In genomic region chr20:31711416-31712111, GRCh38 we compare ENCODE assay signal across 10 cellular contexts. TPM values are rescaled to one million over a fixed set of nuclear protein-coding genes. Genes with fewer than 3 reads are reported as not detected.
DNase-seq lines count a peak whose midpoint lies in the region; ATAC-seq, FAIRE-seq and TF ChIP-seq lines count a peak whose summit lies in the region.
"Had no signal": no experiment of that assay in that cellular context is flagged by ENCODE, and none has a peak within 500 bp of the region (broad histone marks: within the 10 kb centered on the region; RNA-seq: fewer than 3 reads in every experiment).

No MANE protein-coding gene starts in this region.

- H3K4me2 ChIP-seq in GM23248 (ENCODE audit: unreplicated experiment): peak overlapping the region; percentile 87
- H3K4me2 ChIP-seq in skeletal muscle satellite cell (ENCODE audit: low read length): peak overlapping the region; percentile 82

- H3K36me3 ChIP-seq in GM23248 (ENCODE audit: low read depth) (peaks cover 12% of the 10 kb centered on the region), Panc1 (ENCODE audit: control insufficient read depth, insufficient read depth, low read length) (peaks cover 16% of the 10 kb centered on the region; the same call in 1 of the 2 replicates), skeletal muscle satellite cell (ENCODE audit: insufficient read depth, low read length) (peaks cover 79% of the 10 kb centered on the region)

- H3K9me3 Mint-ChIP-seq in T-helper 2 cell treated with Interferon-gamma antibody and Interleukin-4, amounts not matched to agents 5 μg/mL and 100 μg/mL, for 36 hours: no peaks in the 10 kb centered on the region
- H3K9me3 Mint-ChIP-seq: naive B cell had no signal

- no peak for TF ChIP-seq CTCF in Panc1 (IDR thresholded peaks at IDR 0.05)
- no peak for TF ChIP-seq CTCF in epithelial cell of proximal tubule (conservative IDR thresholded peaks at IDR 0.05; ENCODE audit: low read depth, low read length)

- POLR2A ChIA-PET in Panc1 (lab: Charles Lee): interaction anchor here (0.6 kb wide), 1 partner anchor 15 kb away, joined by 8 read pairs; no protein-coding TSS in a partner anchor

- peaks cover 65% of the 10 kb centered on the region for H3K36me3 Mint-ChIP-seq in T-helper 2 cell treated with Interferon-gamma antibody and Interleukin-4, amounts not matched to agents 5 μg/mL and 100 μg/mL, for 36 hours (ENCODE audit: low read depth)

- CTCF ChIA-PET in Panc1 (lab: Charles Lee): interaction anchor here (0.6 to 1.5 kb wide), 3 partner anchors 9 to 138 kb away, joined by 3 to 8 read pairs (median 5); no protein-coding TSS in a partner anchor

- peaks cover 62% of the 10 kb centered on the region for H3K4me1 Mint-ChIP-seq in T-helper 2 cell treated with Interferon-gamma antibody and Interleukin-4, amounts not matched to agents 5 μg/mL and 100 μg/mL, for 36 hours (ENCODE audit: low read depth)

- H3K4me1 ChIP-seq in GM23248 (ENCODE audit: insufficient read depth) (peaks cover 46% of the 10 kb centered on the region), Panc1 (ENCODE audit: control insufficient read depth, insufficient read depth, low read length) (peaks cover 61% of the 10 kb centered on the region), skeletal muscle satellite cell (ENCODE audit: control insufficient read depth, insufficient read depth, low read length) (peaks cover 72% of the 10 kb centered on the region)

- ATAC-seq in Panc1: no peak
- ATAC-seq in GM18867 (IDR thresholded peaks at IDR 0.05; ENCODE audit: unreplicated experiment): no peak

- in situ Hi-C loops in GM23248 (cut with MboI): no loop called here
- in situ Hi-C loops in Panc1 (cut with HindIII; ENCODE audit: low pct_unique_long_range_greater_than_20kb, low sequenced_read_pairs): no loop called here

- H3K27me3 ChIP-seq in GM23248 (replicated peaks; ENCODE audit: insufficient read depth) (no peaks in the 10 kb centered on the region), Panc1 (ENCODE audit: control insufficient read depth, insufficient read depth, low read length) (no peaks in the 10 kb centered on the region), skeletal muscle satellite cell (ENCODE audit: control insufficient read depth, insufficient read depth, low read length) (no peaks in the 10 kb centered on the region)

- H3K27ac ChIP-seq in GM23248 (peak overlapping the region; percentile 94), Panc1 (ENCODE audit: low read length) (peak overlapping the region; percentile 92)

- intact Hi-C loops in Panc1 (cut with micrococcal nuclease; ENCODE audit: unreplicated experiment): no loop called here

- H3K9me2 ChIP-seq in GM23248 (ENCODE audit: insufficient read depth): no peaks in the 10 kb centered on the region

- peak overlapping the region; percentile 75 for H3K9ac ChIP-seq in GM23248
- peak overlapping the region; percentile 88 for H3K9ac ChIP-seq in skeletal muscle satellite cell (ENCODE audit: low read depth, low read length)

- DNase-seq in GM23248: no peak
- DNase-seq in Panc1 (ENCODE audit: low read depth, low spot score): no peak
- no peak for DNase-seq in epithelial cell of proximal tubule (ENCODE audit: low read depth)
- DNase-seq in T-helper 2 cell treated with Interferon-gamma antibody and Interleukin-4, amounts not matched to agents 5 μg/mL and 100 μg/mL, for 36 hours (ENCODE audit: low spot score): no peak
- DNase-seq in GM12891 (ENCODE audit: insufficient read length, low spot score): no peak
- no peak for DNase-seq in NCI-H510A treated with DMSO at 0.1 percent for 48 hours (lab: John Stamatoyannopoulos, UW)
- DNase-seq: naive B cell, OCI-M1 had no signal

- FAIRE-seq in GM12891 (lab: Jason Lieb, UNC): no peak

- peaks cover 41% of the 10 kb centered on the region for H3F3A ChIP-seq in GM23248 (ENCODE audit: insufficient read depth)

- H3K27ac Mint-ChIP-seq in T-helper 2 cell treated with Interferon-gamma antibody and Interleukin-4, amounts not matched to agents 5 μg/mL and 100 μg/mL, for 36 hours: no peak overlapping the region

- no peak overlapping the region for H2AFZ ChIP-seq in GM23248

- TF ChIP-seq POLR2A in GM12891 (IDR thresholded peaks at IDR 0.05; ENCODE audit: low read depth, low read length): no peak

- no peaks in the 10 kb centered on the region for H4K20me1 ChIP-seq in GM23248 (ENCODE audit: insufficient read depth)

- H3K4me3 ChIP-seq in GM23248: 0 out of 2 replicates have a peak overlapping the region, but pooled peaks have one; percentile 69
- H3K4me3 ChIP-seq in Panc1 (ENCODE audit: low read depth in 2 of 2, low read length in 2 of 2): no peak overlapping the region
- H3K4me3 ChIP-seq in epithelial cell of proximal tubule (ENCODE audit: low read depth, low read length): peak overlapping the region; percentile 17
- peak overlapping the region; percentile 60 for H3K4me3 ChIP-seq in skeletal muscle satellite cell (ENCODE audit: low read length)

- H3K4me3 Mint-ChIP-seq in T-helper 2 cell treated with Interferon-gamma antibody and Interleukin-4, amounts not matched to agents 5 μg/mL and 100 μg/mL, for 36 hours: no peak overlapping the region
- H3K4me3 Mint-ChIP-seq: naive B cell had no signal

- H3K9me3 ChIP-seq in GM23248 (ENCODE audit: low read depth) (no peaks in the 10 kb centered on the region), Panc1 (ENCODE audit: control insufficient read depth, insufficient read depth, low read depth, low read length) (no peaks in the 10 kb centered on the region), skeletal muscle satellite cell (replicated peaks; ENCODE audit: low read length) (no peaks in the 10 kb centered on the region)

- no peaks in the 10 kb centered on the region for H3K27me3 Mint-ChIP-seq in T-helper 2 cell treated with Interferon-gamma antibody and Interleukin-4, amounts not matched to agents 5 μg/mL and 100 μg/mL, for 36 hours (ENCODE audit: low read depth)
- H3K27me3 Mint-ChIP-seq: naive B cell had no signal

- peaks cover 91% of the 10 kb centered on the region for H3K79me2 ChIP-seq in GM23248 (ENCODE audit: insufficient read depth)

- BruUV-seq in Panc1 (replicated peaks; lab: Mats Ljungman, UMichigan): no TSS peak

TF ChIP-seq in GM12891, 5 proteins besides CTCF, POLR2A, EP300 and RAD21:
- TF ChIP-seq PAX5 (IDR thresholded peaks at IDR 0.05; ENCODE audit: insufficient read depth, low read length, severe bottlenecking): no peak
- no peak for TF ChIP-seq TAF1 (IDR thresholded peaks at IDR 0.05; ENCODE audit: low read depth, low read length)
- no peak for TF ChIP-seq SPI1 (IDR thresholded peaks at IDR 0.05; ENCODE audit: low read depth, low read length)
- TF ChIP-seq POU2F2 (IDR thresholded peaks at IDR 0.05; ENCODE audit: low read depth, low read length): no peak
- TF ChIP-seq POLR2AphosphoS5 (IDR thresholded peaks at IDR 0.05; ENCODE audit: low read depth, low read length): no peak

RNA-seq across cellular contexts. Expression of gene BCL2L1, which starts 11.1 kb away (rescaled TPM):
- total RNA-seq in GM23248 (2014; rRNA removed; shearing (Covaris generic)): 83.8 and 95.1 TPM in 2 replicates
- polyA plus RNA-seq in GM23248 (2016; fragmentation: Nextera tagmentation; extraction: Ambion mirVana): 56.2 and 56.3 TPM in 2 replicates
- total RNA-seq in Panc1 (2021; ENCODE audit: unreplicated experiment) (150 TPM), epithelial cell of proximal tubule (197 and 209 TPM in 2 replicates)
- 127 TPM for polyA plus RNA-seq in Panc1 (2012; ENCODE audit: insufficient read length)
- total RNA-seq in skeletal muscle satellite cell (2012; rRNA removed): 158 and 187 TPM in 2 replicates
- polyA plus RNA-seq in GM12891 (2012; ENCODE audit: low read depth, missing spikeins): 40.2 TPM

RNA-seq across cellular contexts. Expression of gene TPX2, which starts 27.5 kb away (rescaled TPM):
- total RNA-seq in GM23248 (2014; rRNA removed; shearing (Covaris generic)): 35.5 and 39.6 TPM in 2 replicates
- polyA plus RNA-seq in GM23248 (2016; fragmentation: Nextera tagmentation; extraction: Ambion mirVana): 37.6 and 37.7 TPM in 2 replicates
- total RNA-seq in Panc1 (2021; ENCODE audit: unreplicated experiment): 248 TPM
- 84.6 TPM for polyA plus RNA-seq in Panc1 (2012; ENCODE audit: insufficient read length)
- 126 and 147 TPM in 2 replicates for total RNA-seq in epithelial cell of proximal tubule
- total RNA-seq in skeletal muscle satellite cell (2012; rRNA removed): 45.4 and 60.7 TPM in 2 replicates
- 52.8 TPM for polyA plus RNA-seq in GM12891 (2012; ENCODE audit: low read depth, missing spikeins)

Comparison
In these comparisons a context has a peak if more than half of its experiments do, and no peak if none do; other contexts are left out.
1. H3K4me3 ChIP-seq: peak in GM23248 (single experiment), epithelial cell of proximal tubule (single experiment) and skeletal muscle satellite cell (single experiment); none in Panc1 (0 of 2).